In the genomic region with DNA sequence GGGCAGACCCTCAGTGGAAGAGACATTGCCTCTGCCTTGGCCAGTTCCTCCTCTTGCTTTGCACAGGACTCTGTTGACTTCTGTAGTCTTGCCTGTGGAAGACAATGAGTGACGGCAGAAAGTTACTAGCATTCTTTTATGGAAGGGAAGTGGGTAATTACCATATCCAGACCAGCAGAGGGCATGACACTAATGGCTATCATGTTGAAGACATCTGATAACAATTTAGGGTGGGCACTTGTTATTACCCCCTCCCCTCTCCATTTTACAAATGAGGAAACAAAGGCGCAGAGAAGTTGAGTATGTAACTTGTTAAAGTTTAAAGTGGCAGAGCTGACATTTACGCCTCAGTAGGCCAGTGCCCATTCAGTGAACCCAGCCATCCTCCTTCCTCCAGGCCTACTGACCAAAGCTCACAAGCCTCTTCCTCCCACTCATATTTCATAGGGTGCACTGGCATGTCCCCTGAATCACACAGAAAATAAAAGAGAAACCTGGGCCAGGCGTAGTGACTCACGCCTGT, we compare ENCODE assay signal across 1 cellular context.
TF ChIP-seq lines count a peak whose summit lies in the region.

No MANE protein-coding gene starts in this region.

TF ChIP-seq in GM23338, 12 proteins besides CTCF, POLR2A, EP300 and RAD21 (continued from another document):
- TF ChIP-seq, protein P1, sequence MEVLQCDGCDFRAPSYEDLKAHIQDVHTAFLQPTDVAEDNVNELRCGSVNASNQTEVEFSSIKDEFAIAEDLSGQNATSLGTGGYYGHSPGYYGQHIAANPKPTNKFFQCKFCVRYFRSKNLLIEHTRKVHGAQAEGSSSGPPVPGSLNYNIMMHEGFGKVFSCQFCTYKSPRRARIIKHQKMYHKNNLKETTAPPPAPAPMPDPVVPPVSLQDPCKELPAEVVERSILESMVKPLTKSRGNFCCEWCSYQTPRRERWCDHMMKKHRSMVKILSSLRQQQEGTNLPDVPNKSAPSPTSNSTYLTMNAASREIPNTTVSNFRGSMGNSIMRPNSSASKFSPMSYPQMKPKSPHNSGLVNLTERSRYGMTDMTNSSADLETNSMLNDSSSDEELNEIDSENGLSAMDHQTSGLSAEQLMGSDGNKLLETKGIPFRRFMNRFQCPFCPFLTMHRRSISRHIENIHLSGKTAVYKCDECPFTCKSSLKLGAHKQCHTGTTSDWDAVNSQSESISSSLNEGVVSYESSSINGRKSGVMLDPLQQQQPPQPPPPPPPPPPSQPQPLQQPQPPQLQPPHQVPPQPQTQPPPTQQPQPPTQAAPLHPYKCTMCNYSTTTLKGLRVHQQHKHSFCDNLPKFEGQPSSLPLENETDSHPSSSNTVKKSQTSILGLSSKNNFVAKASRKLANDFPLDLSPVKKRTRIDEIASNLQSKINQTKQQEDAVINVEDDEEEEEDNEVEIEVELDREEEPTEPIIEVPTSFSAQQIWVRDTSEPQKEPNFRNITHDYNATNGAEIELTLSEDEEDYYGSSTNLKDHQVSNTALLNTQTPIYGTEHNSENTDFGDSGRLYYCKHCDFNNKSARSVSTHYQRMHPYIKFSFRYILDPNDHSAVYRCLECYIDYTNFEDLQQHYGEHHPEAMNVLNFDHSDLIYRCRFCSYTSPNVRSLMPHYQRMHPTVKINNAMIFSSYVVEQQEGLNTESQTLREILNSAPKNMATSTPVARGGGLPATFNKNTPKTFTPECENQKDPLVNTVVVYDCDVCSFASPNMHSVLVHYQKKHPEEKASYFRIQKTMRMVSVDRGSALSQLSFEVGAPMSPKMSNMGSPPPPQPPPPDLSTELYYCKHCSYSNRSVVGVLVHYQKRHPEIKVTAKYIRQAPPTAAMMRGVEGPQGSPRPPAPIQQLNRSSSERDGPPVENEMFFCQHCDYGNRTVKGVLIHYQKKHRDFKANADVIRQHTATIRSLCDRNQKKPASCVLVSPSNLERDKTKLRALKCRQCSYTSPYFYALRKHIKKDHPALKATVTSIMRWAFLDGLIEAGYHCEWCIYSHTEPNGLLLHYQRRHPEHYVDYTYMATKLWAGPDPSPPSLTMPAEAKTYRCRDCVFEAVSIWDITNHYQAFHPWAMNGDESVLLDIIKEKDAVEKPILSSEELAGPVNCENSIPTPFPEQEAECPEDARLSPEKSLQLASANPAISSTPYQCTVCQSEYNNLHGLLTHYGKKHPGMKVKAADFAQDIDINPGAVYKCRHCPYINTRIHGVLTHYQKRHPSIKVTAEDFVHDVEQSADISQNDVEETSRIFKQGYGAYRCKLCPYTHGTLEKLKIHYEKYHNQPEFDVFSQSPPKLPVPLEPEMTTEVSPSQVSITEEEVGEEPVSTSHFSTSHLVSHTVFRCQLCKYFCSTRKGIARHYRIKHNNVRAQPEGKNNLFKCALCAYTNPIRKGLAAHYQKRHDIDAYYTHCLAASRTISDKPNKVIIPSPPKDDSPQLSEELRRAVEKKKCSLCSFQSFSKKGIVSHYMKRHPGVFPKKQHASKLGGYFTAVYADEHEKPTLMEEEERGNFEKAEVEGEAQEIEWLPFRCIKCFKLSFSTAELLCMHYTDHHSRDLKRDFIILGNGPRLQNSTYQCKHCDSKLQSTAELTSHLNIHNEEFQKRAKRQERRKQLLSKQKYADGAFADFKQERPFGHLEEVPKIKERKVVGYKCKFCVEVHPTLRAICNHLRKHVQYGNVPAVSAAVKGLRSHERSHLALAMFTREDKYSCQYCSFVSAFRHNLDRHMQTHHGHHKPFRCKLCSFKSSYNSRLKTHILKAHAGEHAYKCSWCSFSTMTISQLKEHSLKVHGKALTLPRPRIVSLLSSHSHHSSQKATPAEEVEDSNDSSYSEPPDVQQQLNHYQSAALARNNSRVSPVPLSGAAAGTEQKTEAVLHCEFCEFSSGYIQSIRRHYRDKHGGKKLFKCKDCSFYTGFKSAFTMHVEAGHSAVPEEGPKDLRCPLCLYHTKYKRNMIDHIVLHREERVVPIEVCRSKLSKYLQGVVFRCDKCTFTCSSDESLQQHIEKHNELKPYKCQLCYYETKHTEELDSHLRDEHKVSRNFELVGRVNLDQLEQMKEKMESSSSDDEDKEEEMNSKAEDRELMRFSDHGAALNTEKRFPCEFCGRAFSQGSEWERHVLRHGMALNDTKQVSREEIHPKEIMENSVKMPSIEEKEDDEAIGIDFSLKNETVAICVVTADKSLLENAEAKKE (CRISPR knock-in tag; IDR thresholded peaks at IDR 0.05): no peak
- TF ChIP-seq CREB1 (CRISPR knock-in tag; IDR thresholded peaks at IDR 0.05; ENCODE audit: low read depth) (no peak), POLR2AphosphoS5 (IDR thresholded peaks at IDR 0.05; ENCODE audit: low read depth) (no peak)
